ENCODE assay signal across 8 cellular contexts in the genomic region with DNA sequence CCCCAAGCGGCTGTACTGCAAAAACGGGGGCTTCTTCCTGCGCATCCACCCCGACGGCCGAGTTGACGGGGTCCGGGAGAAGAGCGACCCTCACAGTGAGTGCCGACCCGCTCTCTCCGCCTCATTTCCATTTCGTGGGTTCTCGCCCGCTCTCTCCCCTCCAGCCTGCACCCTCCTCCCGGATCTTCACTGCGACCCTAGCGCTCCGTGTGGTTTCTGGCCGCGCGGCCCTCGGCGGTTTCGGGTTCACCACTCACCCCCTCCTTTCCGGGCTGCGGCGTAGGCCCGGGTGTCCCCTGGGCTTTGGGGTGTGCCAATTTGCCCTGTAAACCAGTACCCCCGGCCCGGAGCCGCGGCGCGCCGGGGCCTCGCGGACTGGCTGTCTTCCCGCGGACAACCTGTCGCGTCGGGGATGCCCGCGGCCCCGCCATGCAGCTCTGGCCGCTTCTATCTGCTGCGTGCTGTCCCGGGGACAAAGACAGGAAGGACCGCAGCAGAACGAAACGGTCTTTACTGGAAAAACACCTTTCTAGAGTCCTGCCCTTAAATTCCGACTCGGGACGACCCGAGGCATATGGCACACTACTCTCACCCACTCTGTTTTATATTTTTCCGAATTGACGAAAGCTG. TPM values are rescaled to one million over a fixed set of nuclear protein-coding genes. Genes with fewer than 3 reads are reported as not detected.
DNase-seq lines count a peak whose midpoint lies in the region; ATAC-seq, FAIRE-seq and TF ChIP-seq lines count a peak whose summit lies in the region.

No MANE protein-coding gene starts in this region.

- intact Hi-C loops in psoas muscle (cut with DNase I): no loop called here

- ATAC-seq in HG02870 (IDR thresholded peaks at IDR 0.05; ENCODE audit: unreplicated experiment) (peak; percentile 31), psoas muscle (peak; percentile 32 to 76 (median 56))

- H3K4me1 ChIP-seq in right atrium auricular region (peaks cover 0 to 20% of the 10 kb centered on the region in 2 donors), psoas muscle (no peaks in the 10 kb centered on the region)

- 0 to 2% (median 1%) methylated on average over 43 to 58 of the region's 58 CpGs for WGBS in adipose tissue, 3 donors
- WGBS in psoas muscle, 3 donors: 1% methylated on average over 57 to 58 of the region's 58 CpGs

- no peak for FAIRE-seq in GM18507 (lab: Jason Lieb, UNC)

- H3K27ac ChIP-seq in adipose tissue (ENCODE audit: low read depth, low read length) (peak overlapping the region; percentile 15), right atrium auricular region (peak overlapping the region; percentile 80 to 86), psoas muscle (peak overlapping the region; percentile 62)

- H3K4me3 ChIP-seq in AG10803 (ENCODE audit: low read length) (peak overlapping the region; percentile 83), right atrium auricular region (peak overlapping the region; percentile 64 to 72), psoas muscle (peak overlapping the region; percentile 77)

- no peaks in the 10 kb centered on the region for H3K9me3 ChIP-seq in right atrium auricular region
- no peaks in the 10 kb centered on the region for H3K9me3 ChIP-seq in psoas muscle

- H3K36me3 ChIP-seq in right atrium auricular region: no peaks in the 10 kb centered on the region
- H3K36me3 ChIP-seq in psoas muscle (ENCODE audit: insufficient read depth in 1 of 2, low read depth in 1 of 2): no peaks in the 10 kb centered on the region

- no peak for TF ChIP-seq CTCF in AG10803 (conservative IDR thresholded peaks at IDR 0.05; ENCODE audit: low read length)
- TF ChIP-seq CTCF in right atrium auricular region (IDR thresholded peaks at IDR 0.05): no peak
- TF ChIP-seq CTCF in psoas muscle (IDR thresholded peaks at IDR 0.05): no peak

- DNase-seq in AG10803 (ENCODE audit: low read depth) (peak; percentile 46), GM18507 (ENCODE audit: extremely low spot score, insufficient read length, low read depth) (peak; percentile 48), NCI-H69 (lab: John Stamatoyannopoulos, UW) (peak; percentile 58), right atrium auricular region (ENCODE audit: low spot score) (peak; percentile 60), psoas muscle (peak; percentile 64 to 79), NCI-H128 (lab: John Stamatoyannopoulos, UW; ENCODE audit: unreplicated experiment) (no peak)

- H3K27me3 ChIP-seq in right atrium auricular region (no peaks in the 10 kb centered on the region), psoas muscle (ENCODE audit: insufficient read depth in 3 of 3, low read length in 2 of 3) (peaks cover 0 to 45% (median 14%) of the 10 kb centered on the region in 3 donors)

RNA-seq across cellular contexts. Expression of a gene that starts 0.7 kb away (rescaled TPM):
- 10 to 100 TPM in 1 of 3 donors, 1 to 10 TPM in 1, under 1 TPM in 1; 0.46 to 16.7 (median 9.3) TPM for polyA plus RNA-seq in adipose tissue
- 10 to 100 TPM in 1 of 2 donors, 1 to 10 TPM in 1; 4.3 to 11.6 TPM for total RNA-seq in right atrium auricular region
- 1 to 10 TPM; 2.0 to 3.7 (median 2.9) TPM for total RNA-seq in psoas muscle
- 1 to 10 TPM in 1 of 3 donors, under 1 TPM in 2; 0.86 to 1.3 (median 0.94) TPM for polyA plus RNA-seq in psoas muscle

Comparison
In these comparisons a context has a peak if more than half of its experiments do, and no peak if none do; other contexts are left out.
1. H3K27ac ChIP-seq: peak in every context shown above with its lines; median percentile 83 in right atrium auricular region; 62 in psoas muscle; 15 in adipose tissue.